13 cellular contexts compared by ENCODE assay signal in genomic region chr11:114618139-114618538, GRCh38. TPM values are rescaled to one million over a fixed set of nuclear protein-coding genes. Genes with fewer than 3 reads are reported as not detected.
"Had no signal": no experiment of that assay in that cellular context is flagged by ENCODE, and none has a peak within 500 bp of the region (broad histone marks: within the 10 kb centered on the region; RNA-seq: fewer than 3 reads in every experiment).

No MANE protein-coding gene starts in this region.

- FAIRE-seq: HepG2 had no signal

- H3K4me2 ChIP-seq: KMS-11 had no signal

- H3K27ac ChIP-seq: GM23248, KMS-11 had no signal

- DNase-seq: GM23248, GOT3, H7, HFFc6, Karpas-422, KBM-7 had no signal

- H3K4me1 ChIP-seq: HAP-1 had no signal

- H2AFZ ChIP-seq: GM23248 had no signal

- H3K9me3 ChIP-seq: HAP-1 had no signal

- H3K36me3 ChIP-seq: HAP-1 had no signal

- ATAC-seq: HCT116, HepG2 had no signal

- H3K9ac ChIP-seq: GM23248, KMS-11 had no signal

- H3K4me3 ChIP-seq: GM23248, HAP-1 had no signal

RNA-seq across cellular contexts. Expression of gene NXPE4, which starts 22.6 kb away (rescaled TPM):
- total RNA-seq: GM23248, H4, H7, HepG2, HFFc6, HT-29 had no signal
- polyA plus RNA-seq: GM23248, HepG2, IgD-negative memory B cell had no signal

RNA-seq across cellular contexts. Expression of gene NXPE1, which starts 58.5 kb away (rescaled TPM):
- total RNA-seq: GM23248, H4, H7, HepG2, HFFc6, HT-29 had no signal
- polyA plus RNA-seq: GM23248, HepG2, IgD-negative memory B cell had no signal
